ENCODE assay signal across 11 cellular contexts in the genomic region with DNA sequence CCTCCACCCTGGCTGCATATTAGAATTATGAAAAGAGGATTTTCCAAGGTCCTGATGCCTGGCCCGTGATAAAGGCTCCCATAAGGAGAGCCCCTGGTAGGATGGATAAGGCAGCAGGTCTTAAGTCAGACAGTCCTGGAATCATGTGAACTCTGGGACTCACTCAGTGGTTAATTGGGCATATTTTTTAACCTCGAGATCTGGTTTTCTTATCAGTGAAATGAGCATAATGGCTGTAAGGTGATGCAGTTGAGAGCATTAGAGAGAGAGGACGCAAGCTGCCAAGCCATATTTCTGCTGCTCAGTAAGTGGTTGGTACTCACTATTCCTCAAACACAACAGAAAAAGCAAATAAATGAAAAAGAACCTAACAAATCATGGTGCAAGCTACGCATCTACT.
"Had no signal": no experiment of that assay in that cellular context is flagged by ENCODE, and none has a peak within 500 bp of the region (broad histone marks: within the 10 kb centered on the region; RNA-seq: fewer than 3 reads in every experiment).

No MANE protein-coding gene starts in this region.

- H3K79me2 ChIP-seq: parathyroid adenoma had no signal

- ATAC-seq: heart right ventricle had no signal

- H2AFZ ChIP-seq: parathyroid adenoma had no signal

- H3K9me3 Mint-ChIP-seq: memory B cell had no signal

- H3K4me3 Mint-ChIP-seq: memory B cell had no signal

- H3K4me1 ChIP-seq: ascending aorta, left ventricle myocardium inferior, parathyroid adenoma, stomach had no signal

- H3K4me3 ChIP-seq: ascending aorta, heart right ventricle, left ventricle myocardium inferior, stomach had no signal

- H3K9me3 ChIP-seq: ascending aorta, heart right ventricle, left ventricle myocardium inferior, stomach had no signal

- H3K27ac Mint-ChIP-seq: memory B cell had no signal

- H3K27me3 ChIP-seq: ascending aorta, heart right ventricle, stomach had no signal

- H3K9ac ChIP-seq: parathyroid adenoma had no signal

- H3K27ac ChIP-seq: ascending aorta, heart right ventricle, left ventricle myocardium inferior, parathyroid adenoma, stomach had no signal

- DNase-seq: activated CD4-positive, alpha-beta T cell treated with anti-CD3 and anti-CD28 coated beads for 4 hours; activated gamma-delta T cell; activated T-cell treated with anti-CD3 and anti-CD28 coated beads, Interleukin-2, amount 50 U/mL, for 1 hour; heart right ventricle; left ventricle myocardium inferior; stimulated activated CD4-positive, alpha-beta T cell treated with anti-CD3 and anti-CD28 coated beads, Interleukin-4, amount 100 ng/mL, for 4 hours; stomach; SW 1271 had no signal
